In the genomic region with DNA sequence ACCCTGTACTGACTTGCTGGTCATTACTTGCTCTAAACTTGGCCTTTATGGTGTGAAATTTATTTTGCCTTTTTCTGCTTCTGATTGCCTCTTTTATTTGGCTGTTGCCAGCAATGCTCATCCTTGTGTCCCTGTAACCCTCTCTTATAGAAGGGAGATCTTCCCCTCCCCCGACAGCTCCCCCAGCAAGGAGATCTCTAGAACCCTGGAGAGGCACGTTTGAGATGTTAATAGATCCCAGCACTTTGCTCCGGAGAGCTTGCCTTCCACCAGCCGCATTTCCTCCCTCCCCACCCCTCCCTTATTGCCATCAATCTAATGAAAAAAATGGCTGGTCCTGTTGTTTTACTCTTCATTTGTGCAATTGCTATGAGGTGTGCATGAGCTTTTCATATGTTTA, we compare ENCODE assay signal across 20 cellular contexts. TPM values are rescaled to one million over a fixed set of nuclear protein-coding genes. Genes with fewer than 3 reads are reported as not detected.
DNase-seq lines count a peak whose midpoint lies in the region; ATAC-seq, FAIRE-seq and TF ChIP-seq lines count a peak whose summit lies in the region.
"Had no signal": no experiment of that assay in that cellular context is flagged by ENCODE, and none has a peak within 500 bp of the region (broad histone marks: within the 10 kb centered on the region; RNA-seq: fewer than 3 reads in every experiment).

No MANE protein-coding gene starts in this region.

- H3K4me1 ChIP-seq in HepG2 (ENCODE audit: insufficient read depth, low read length): peaks cover 99% of the 10 kb centered on the region
- H3K4me1 ChIP-seq in right lobe of liver: no peaks in the 10 kb centered on the region
- H3K4me1 ChIP-seq: BE2C had no signal

- WGBS in HepG2 (ENCODE audit: low lambda C conversion rate): 16% methylated on average over 4 of the region's 4 CpGs
- 42% methylated on average over 4 of the region's 4 CpGs for WGBS in right lobe of liver (ENCODE audit: insufficient coverage, low coverage, low lambda C conversion rate, missing lambda C conversion rate)

- POLR2A ChIA-PET in HepG2 (lab: Yijun Ruan, JAX): interaction anchor here (1.2 to 4.1 kb wide), 2 partner anchors 15 to 20 kb away, joined by 5 to 14 read pairs; no protein-coding TSS in a partner anchor

- H3K27me3 ChIP-seq in HepG2 (ENCODE audit: control insufficient read depth in 1 of 2, insufficient read depth in 2 of 2, low read length in 2 of 2) (no peaks in the 10 kb centered on the region), right lobe of liver (no peaks in the 10 kb centered on the region)
- H3K27me3 ChIP-seq: BE2C had no signal

- H3K4me2 ChIP-seq in HepG2 (ENCODE audit: low read depth, low read length): peak overlapping the region; percentile 88

- H4K20me1 ChIP-seq in HepG2 (ENCODE audit: insufficient read depth, low read length): peaks cover 89% of the 10 kb centered on the region

- H3K27ac ChIP-seq in HepG2 (ENCODE audit: extremely low read length, insufficient read depth, low read length): peak overlapping the region; percentile 100
- H3K27ac ChIP-seq in right lobe of liver: no peak overlapping the region
- H3K27ac ChIP-seq: GM23248, RWPE1 had no signal

- peak overlapping the region; percentile 44; the same call in 1 of the 2 replicates for H3K9ac ChIP-seq in HepG2 (ENCODE audit: insufficient read depth, low read depth, low read length)
- H3K9ac ChIP-seq: GM23248 had no signal

- H3K36me3 ChIP-seq in HepG2 (replicated peaks in 1 of 2; ENCODE audit: control insufficient read depth in 1 of 2, insufficient read depth in 2 of 2, low read length in 2 of 2) (peaks cover 3 to 27% of the 10 kb centered on the region in 2 experiments; a peak in 4 of 5 replicates), right lobe of liver (no peaks in the 10 kb centered on the region)
- H3K36me3 ChIP-seq: BE2C had no signal

- H2AFZ ChIP-seq in HepG2 (ENCODE audit: low read length): no peak overlapping the region
- H2AFZ ChIP-seq: GM23248 had no signal

- H3K36me3 Mint-ChIP-seq in glutamatergic neuron (ENCODE audit: unreplicated experiment): no peaks in the 10 kb centered on the region
- H3K36me3 Mint-ChIP-seq in nephron progenitor cell (ENCODE audit: low read depth): peaks cover 4% of the 10 kb centered on the region

- TF ChIP-seq EP300 in HepG2 (IDR thresholded peaks at IDR 0.05; ENCODE audit: low read depth in 2 of 2, low read length in 2 of 2): no peak
- no peak for TF ChIP-seq EP300 in HepG2 (CRISPR knock-in tag; IDR thresholded peaks at IDR 0.05; ENCODE audit: borderline replicate concordance)

- no peak for ATAC-seq in HepG2
- ATAC-seq in right lobe of liver: no peak
- no peak for ATAC-seq in GM21381 (IDR thresholded peaks at IDR 0.05; ENCODE audit: unreplicated experiment)

- H3K9me3 ChIP-seq in HepG2 (ENCODE audit: low read length): no peaks in the 10 kb centered on the region
- H3K9me3 ChIP-seq in right lobe of liver: no peaks in the 10 kb centered on the region
- H3K9me3 ChIP-seq: BE2C had no signal

- peak overlapping the region; percentile 41 for H3K27ac Mint-ChIP-seq in glutamatergic neuron (ENCODE audit: unreplicated experiment)
- H3K27ac Mint-ChIP-seq in nephron progenitor cell: peak overlapping the region; percentile 65
- H3K27ac Mint-ChIP-seq: CD4-positive, alpha-beta T cell had no signal

- TF ChIP-seq CTCF in HepG2 (CRISPR knock-in tag; IDR thresholded peaks at IDR 0.05) (no peak), right lobe of liver (IDR thresholded peaks at IDR 0.05) (no peak), glutamatergic neuron (IDR thresholded peaks at IDR 0.05; ENCODE audit: partially characterized antibody, unreplicated experiment) (no peak), nephron progenitor cell (IDR thresholded peaks at IDR 0.05) (no peak)

- CTCF ChIA-PET in HepG2 (lab: Yijun Ruan, JAX; ENCODE audit: low intra/inter-chr PET ratio, low total read pairs): no interaction called here

- H3K9me3 Mint-ChIP-seq in glutamatergic neuron (ENCODE audit: unreplicated experiment) (peaks cover 16% of the 10 kb centered on the region), nephron progenitor cell (no peaks in the 10 kb centered on the region)
- H3K9me3 Mint-ChIP-seq: CD4-positive, alpha-beta T cell had no signal

- TF ChIP-seq RAD21 in HepG2 (CRISPR knock-in tag; IDR thresholded peaks at IDR 0.05): no peak

- DNase-seq in HepG2 (ENCODE audit: low spot score): no peak
- DNase-seq in right lobe of liver: no peak
- peak; percentile 35 for DNase-seq in glutamatergic neuron
- no peak for DNase-seq in nephron progenitor cell
- DNase-seq in cerebellum (ENCODE audit: low spot score): no peak
- no peak for DNase-seq in globus pallidus (ENCODE audit: low spot score)
- DNase-seq in ecto neural progenitor cell (ENCODE audit: low spot score): no peak
- DNase-seq: 8988T; BE2C; CD4-positive, alpha-beta T cell; GM23248; IMR-90; Kasumi-1; NCI-H1105 treated with DMSO at 0.1 percent for 48 hours; NCI-H187; NCI-H446; NCI-H69; OCI-M1 had no signal

- BruUV-seq in HepG2 (replicated peaks; lab: Mats Ljungman, UMichigan): no TSS peak

- in situ Hi-C loops in HepG2 (cut with HindIII; ENCODE audit: extremely low pct_ligation_motif_present, low pct_unique_long_range_greater_than_20kb): no loop called here

- intact Hi-C loops in HepG2 (cut with micrococcal nuclease; ENCODE audit: unreplicated experiment) (no loop called here), right lobe of liver (cut with DNase I) (no loop called here)

- H3K79me2 ChIP-seq in HepG2 (ENCODE audit: insufficient read depth, low read length): peaks cover 99% of the 10 kb centered on the region

- H3K4me3 Mint-ChIP-seq in glutamatergic neuron (ENCODE audit: unreplicated experiment): peak overlapping the region; percentile 92
- peak overlapping the region; percentile 64 for H3K4me3 Mint-ChIP-seq in nephron progenitor cell
- H3K4me3 Mint-ChIP-seq: CD4-positive, alpha-beta T cell had no signal

- no peak for FAIRE-seq in HepG2 (lab: Jason Lieb, UNC)

- H3K4me3 ChIP-seq in HepG2 (replicated peaks in 1 of 3; ENCODE audit: insufficient read depth in 1 of 3, low read depth in 2 of 3, low read length in 3 of 3) (peak overlapping the region; percentile 4 to 35 (median 35); a peak in 4 of 6 replicates), right lobe of liver (no peak overlapping the region)
- H3K4me3 ChIP-seq: GM23248 had no signal

- TF ChIP-seq POLR2A in HepG2 (IDR thresholded peaks at IDR 0.05; ENCODE audit: insufficient read depth in 1 of 2, low read depth in 2 of 2, low read length in 2 of 2) (no peak), right lobe of liver (IDR thresholded peaks at IDR 0.05) (no peak)

- H3K4me1 Mint-ChIP-seq in glutamatergic neuron (ENCODE audit: low read depth, unreplicated experiment) (peaks cover 63% of the 10 kb centered on the region), nephron progenitor cell (peaks cover 90% of the 10 kb centered on the region)

- H3K27me3 Mint-ChIP-seq in glutamatergic neuron (ENCODE audit: unreplicated experiment): peaks cover 14% of the 10 kb centered on the region
- no peaks in the 10 kb centered on the region for H3K27me3 Mint-ChIP-seq in nephron progenitor cell (ENCODE audit: low read depth, poor library complexity)

TF ChIP-seq in HepG2, 621 proteins besides CTCF, POLR2A, EP300 and RAD21 (continues in another document):
- 0 out of 2 replicates have a peak, but pooled peaks have one; percentile 10 for TF ChIP-seq SAP130 (CRISPR knock-in tag; IDR thresholded peaks at IDR 0.05; ENCODE audit: low read depth)

RNA-seq across cellular contexts. Expression of a gene that starts 18.1 kb away (rescaled TPM):
- 76.9 and 111 TPM in 2 replicates for total RNA-seq in HepG2 (2016; rRNA removed; fragmentation: Illumina TruSeq; extraction: Trizol)
- 5.5 and 6.3 TPM in 2 replicates for total RNA-seq in HepG2 (2016; cell fraction: cytosol; rRNA removed; fragmentation: Illumina TruSeq; extraction: Trizol; ENCODE audit: low read depth)
- total RNA-seq in HepG2 (2016; cell fraction: insoluble cytoplasmic fraction; rRNA removed; fragmentation: Illumina TruSeq; extraction: Trizol): 75.8 and 102 TPM in 2 replicates
- 29.5 and 33.3 TPM in 2 replicates for total RNA-seq in HepG2 (2016; cell fraction: membrane; rRNA removed; fragmentation: Illumina TruSeq; extraction: Trizol)
- total RNA-seq in HepG2 (2016; cell fraction: nucleus; rRNA removed; fragmentation: Illumina TruSeq; extraction: Trizol): 91.5 and 98.1 TPM in 2 replicates
- 21.1 and 21.7 TPM in 2 replicates for polyA plus RNA-seq in HepG2 (2011; rRNA removed)
- 16.3 and 17.3 TPM in 2 replicates for polyA plus RNA-seq in HepG2 (2011; cell fraction: cytosol; rRNA removed)
- polyA plus RNA-seq in HepG2 (2011; cell fraction: nucleus; rRNA removed): 25.8 and 29.4 TPM in 2 replicates
- polyA plus RNA-seq in HepG2 (2012): 24.9 and 35.6 TPM in 2 replicates
- 1.8 and 1.9 TPM in 2 replicates for polyA plus RNA-seq in HepG2 (2016; cell fraction: cytosol; fragmentation: Illumina TruSeq; extraction: Trizol; ENCODE audit: low read depth)
- 67.3 and 72.5 TPM in 2 replicates for polyA plus RNA-seq in HepG2 (2016; cell fraction: insoluble cytoplasmic fraction; fragmentation: Illumina TruSeq; extraction: Trizol; ENCODE audit: low read depth)
- 7.2 and 8.7 TPM in 2 replicates for polyA plus RNA-seq in HepG2 (2016; cell fraction: membrane; fragmentation: Illumina TruSeq; extraction: Trizol; ENCODE audit: low read depth)
- 86.2 and 92.8 TPM in 2 replicates for polyA plus RNA-seq in HepG2 (2016; cell fraction: nucleus; fragmentation: Illumina TruSeq; extraction: Trizol; ENCODE audit: insufficient read depth, low read depth)
- 0.07 and 138 TPM in 2 replicates for polyA minus RNA-seq in HepG2 (2011; rRNA and poly(A)+ RNA removed; ENCODE audit: low replicate concordance)
- polyA minus RNA-seq in HepG2 (2011; cell fraction: cytosol; rRNA and poly(A)+ RNA removed): 80.8 and 84.9 TPM in 2 replicates
- 96.2 and 97.6 TPM in 2 replicates for polyA minus RNA-seq in HepG2 (2011; cell fraction: nucleus; rRNA and poly(A)+ RNA removed)
- total RNA-seq in right lobe of liver: not detected
- total RNA-seq in glutamatergic neuron (ENCODE audit: unreplicated experiment): 117 TPM
- total RNA-seq in cerebellum: 6.1 TPM
- total RNA-seq: IMR-90 had no signal
- polyA plus RNA-seq: IMR-90 had no signal

Comparison
In these comparisons a context has a peak if more than half of its experiments do, and no peak if none do; other contexts are left out.
1. H3K4me3 ChIP-seq: peak in HepG2 (3 of 3); none in right lobe of liver (0 of 3).